ENCODE assay signal across 8 cellular contexts in the genomic region with DNA sequence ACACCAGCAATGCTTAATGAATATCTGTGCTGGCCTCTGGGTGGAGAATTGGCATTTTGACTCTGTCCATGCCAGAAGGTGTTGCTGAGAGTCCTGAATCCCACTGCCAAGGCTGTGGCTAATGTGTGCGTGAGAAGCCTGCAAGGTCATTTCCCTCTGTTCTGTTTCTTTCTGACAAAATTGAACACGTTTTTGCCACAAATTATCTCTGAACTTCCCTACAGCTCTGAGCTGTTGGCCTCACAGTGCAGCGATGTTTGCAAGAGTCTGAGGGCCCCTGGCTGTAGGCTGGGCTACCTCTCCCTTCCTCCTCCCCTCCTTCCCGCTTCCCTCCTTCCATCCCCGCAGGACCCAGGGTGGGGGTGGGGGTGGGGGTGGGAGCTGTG.
A peak's percentile ranks its signal among the peaks of the same experiment; 100 is the strongest.
DNase-seq lines count a peak whose midpoint lies in the region; ATAC-seq, FAIRE-seq and TF ChIP-seq lines count a peak whose summit lies in the region.

No MANE protein-coding gene starts in this region.

- H3K79me2 ChIP-seq in HepG2 (ENCODE audit: insufficient read depth, low read length): no peaks in the 10 kb centered on the region
- no peaks in the 10 kb centered on the region for H3K79me2 ChIP-seq in Karpas-422 (ENCODE audit: low read length)
- no peaks in the 10 kb centered on the region for H3K79me2 ChIP-seq in MM.1S (ENCODE audit: low read length)

- no peaks in the 10 kb centered on the region for H3K36me3 ChIP-seq in right lobe of liver
- no peaks in the 10 kb centered on the region for H3K36me3 ChIP-seq in HepG2 (replicated peaks in 1 of 2; ENCODE audit: control insufficient read depth in 1 of 2, insufficient read depth in 2 of 2, low read length in 2 of 2)
- no peaks in the 10 kb centered on the region for H3K36me3 ChIP-seq in heart right ventricle
- no peaks in the 10 kb centered on the region for H3K36me3 ChIP-seq in MG63
- H3K36me3 ChIP-seq in Karpas-422 (ENCODE audit: insufficient read depth, low read length): no peaks in the 10 kb centered on the region
- no peaks in the 10 kb centered on the region for H3K36me3 ChIP-seq in MM.1S (replicated peaks; ENCODE audit: insufficient read depth, low read length)

- 40% methylated on average over 3 of the region's 5 CpGs for WGBS in right lobe of liver (ENCODE audit: insufficient coverage, low coverage, low lambda C conversion rate, missing lambda C conversion rate)
- 56% methylated on average over 5 of the region's 5 CpGs for WGBS in HepG2 (ENCODE audit: low lambda C conversion rate)
- 19 to 25% methylated on average over 5 of the region's 5 CpGs for WGBS in heart right ventricle, 2 donors

- BruUV-seq in HepG2 (replicated peaks; lab: Mats Ljungman, UMichigan): no TSS peak

- H4K20me1 ChIP-seq in HepG2 (ENCODE audit: insufficient read depth, low read length) (no peaks in the 10 kb centered on the region), Karpas-422 (ENCODE audit: insufficient read depth, low read depth, low read length) (no peaks in the 10 kb centered on the region), MM.1S (ENCODE audit: insufficient read depth, low read length) (no peaks in the 10 kb centered on the region)

- DNase-seq in right lobe of liver: no peak
- no peak for DNase-seq in HepG2 (ENCODE audit: low spot score)
- no peak for DNase-seq in HL-60 (ENCODE audit: low read depth in 1 of 2, low spot score in 1 of 2)
- DNase-seq in heart right ventricle: no peak
- no peak for DNase-seq in MG63
- no peak for DNase-seq in Karpas-422
- DNase-seq in head of caudate nucleus: no peak
- no peak for DNase-seq in MM.1S

- H3K4me1 ChIP-seq in right lobe of liver (no peaks in the 10 kb centered on the region), HepG2 (ENCODE audit: insufficient read depth, low read length) (no peaks in the 10 kb centered on the region), heart right ventricle (peaks cover 0 to 24% (median 18%) of the 10 kb centered on the region in 9 donors), Karpas-422 (ENCODE audit: low read length) (no peaks in the 10 kb centered on the region), MM.1S (ENCODE audit: low read length) (no peaks in the 10 kb centered on the region)

- CTCF ChIA-PET in HepG2 (lab: Yijun Ruan, JAX; ENCODE audit: low intra/inter-chr PET ratio, low total read pairs): no interaction called here

- POLR2A ChIA-PET in HepG2 (lab: Yijun Ruan, JAX): no interaction called here

- TF ChIP-seq RAD21 in HepG2 (CRISPR knock-in tag; IDR thresholded peaks at IDR 0.05): no peak

- H3K9me3 ChIP-seq in right lobe of liver (peaks cover 0 to 4% (median 0%) of the 10 kb centered on the region in 4 donors), HepG2 (ENCODE audit: low read length) (peaks cover 35% of the 10 kb centered on the region), heart right ventricle (peaks cover 0 to 29% (median 17%) of the 10 kb centered on the region in 11 donors), MG63 (peaks cover 22% of the 10 kb centered on the region), Karpas-422 (ENCODE audit: low read length) (peaks cover 27% of the 10 kb centered on the region), MM.1S (replicated peaks; ENCODE audit: insufficient read depth, low read length) (no peaks in the 10 kb centered on the region)

- no peak overlapping the region for H3K9ac ChIP-seq in HepG2 (ENCODE audit: insufficient read depth, low read depth, low read length)
- no peak overlapping the region for H3K9ac ChIP-seq in Karpas-422 (ENCODE audit: low read length)
- no peak overlapping the region for H3K9ac ChIP-seq in MM.1S (ENCODE audit: low read length)

- no peak for FAIRE-seq in HepG2 (lab: Jason Lieb, UNC)

- peak overlapping the region in 1 of 3 donors; percentile 7 for H3K4me3 ChIP-seq in right lobe of liver
- H3K4me3 ChIP-seq in HepG2 (replicated peaks in 1 of 3; ENCODE audit: insufficient read depth in 1 of 3, low read depth in 2 of 3, low read length in 3 of 3): no peak overlapping the region
- H3K4me3 ChIP-seq in HL-60 (replicated peaks; ENCODE audit: insufficient read depth, low read length): no peak overlapping the region
- peak overlapping the region in 7 of 10 donors; percentile 6 to 34 (median 31) for H3K4me3 ChIP-seq in heart right ventricle
- no peak overlapping the region for H3K4me3 ChIP-seq in MG63
- no peak overlapping the region for H3K4me3 ChIP-seq in Karpas-422 (ENCODE audit: low read length)
- H3K4me3 ChIP-seq in MM.1S (ENCODE audit: low read length): no peak overlapping the region

- intact Hi-C loops in right lobe of liver (cut with DNase I): no loop called here
- intact Hi-C loops in HepG2 (cut with micrococcal nuclease; ENCODE audit: unreplicated experiment): no loop called here
- intact Hi-C loops in heart right ventricle (cut with DNase I): loop anchor here in 1 of 10 donors (2.0 kb wide), 1 partner anchor 22 kb away; no protein-coding TSS in a partner anchor
- intact Hi-C loops in head of caudate nucleus (cut with DNase I): no loop called here

- H3K9me2 ChIP-seq in Karpas-422 (replicated peaks; ENCODE audit: insufficient read depth, low read length) (no peaks in the 10 kb centered on the region), MM.1S (replicated peaks; ENCODE audit: insufficient read depth, low read length) (no peaks in the 10 kb centered on the region)

- no peak overlapping the region for H3K27ac ChIP-seq in right lobe of liver
- no peak overlapping the region for H3K27ac ChIP-seq in HepG2 (ENCODE audit: extremely low read length, insufficient read depth, low read length)
- H3K27ac ChIP-seq in HL-60 (replicated peaks): peak overlapping the region; percentile 84
- peak overlapping the region in 1 of 10 donors; percentile 13 for H3K27ac ChIP-seq in heart right ventricle
- no peak overlapping the region for H3K27ac ChIP-seq in Karpas-422 (ENCODE audit: low read length)
- H3K27ac ChIP-seq in MM.1S (ENCODE audit: low read length): no peak overlapping the region

- H3K4me2 ChIP-seq in HepG2 (ENCODE audit: low read depth, low read length): no peak overlapping the region
- H3K4me2 ChIP-seq in Karpas-422 (ENCODE audit: low read depth, low read length, poor library complexity, severe bottlenecking): no peak overlapping the region
- no peak overlapping the region for H3K4me2 ChIP-seq in MM.1S (ENCODE audit: low read depth, low read length)

- no peak for TF ChIP-seq POLR2A in right lobe of liver (IDR thresholded peaks at IDR 0.05)
- TF ChIP-seq POLR2A in HepG2 (IDR thresholded peaks at IDR 0.05; ENCODE audit: insufficient read depth in 1 of 2, low read depth in 2 of 2, low read length in 2 of 2): no peak

- H3K27me3 ChIP-seq in right lobe of liver (no peaks in the 10 kb centered on the region), HepG2 (ENCODE audit: control insufficient read depth in 1 of 2, insufficient read depth in 2 of 2, low read length in 2 of 2) (no peaks in the 10 kb centered on the region; a peak in 1 of 5 replicates), HL-60 (ENCODE audit: insufficient read depth, poor library complexity, severe bottlenecking) (no peaks in the 10 kb centered on the region), heart right ventricle (peaks cover 0 to 10% (median 0%) of the 10 kb centered on the region in 7 donors), MG63 (no peaks in the 10 kb centered on the region), Karpas-422 (ENCODE audit: low read length) (no peaks in the 10 kb centered on the region), MM.1S (replicated peaks; ENCODE audit: insufficient read depth, low read length) (no peaks in the 10 kb centered on the region)

- H2AFZ ChIP-seq in HepG2 (ENCODE audit: low read length) (no peak overlapping the region), Karpas-422 (ENCODE audit: low read length) (no peak overlapping the region), MM.1S (ENCODE audit: low read length) (no peak overlapping the region)

- TF ChIP-seq EP300 in HepG2 (IDR thresholded peaks at IDR 0.05; ENCODE audit: low read depth in 2 of 2, low read length in 2 of 2) (no peak), HepG2 (CRISPR knock-in tag; IDR thresholded peaks at IDR 0.05; ENCODE audit: borderline replicate concordance) (no peak)

- in situ Hi-C loops in HepG2 (cut with HindIII; ENCODE audit: extremely low pct_ligation_motif_present, low pct_unique_long_range_greater_than_20kb): no loop called here

- H3F3A ChIP-seq in MM.1S (ENCODE audit: insufficient read depth, low read length): no peaks in the 10 kb centered on the region

- TF ChIP-seq CTCF in right lobe of liver (IDR thresholded peaks at IDR 0.05) (no peak), HepG2 (CRISPR knock-in tag; IDR thresholded peaks at IDR 0.05) (no peak), HL-60 (IDR thresholded peaks at IDR 0.05; ENCODE audit: insufficient read depth, low read length) (no peak), heart right ventricle (IDR thresholded peaks at IDR 0.05) (no peak), MM.1S (IDR thresholded peaks at IDR 0.05; ENCODE audit: low read length) (no peak)

- peak in 3 of 4 donors; percentile 19 to 37 (median 28) for ATAC-seq in right lobe of liver
- no peak for ATAC-seq in HepG2
- peak; percentile 40 to 65 (median 52) for ATAC-seq in heart right ventricle

TF ChIP-seq in HepG2, 621 proteins besides CTCF, POLR2A, EP300 and RAD21:
- no peak for TF ChIP-seq ARNTL (CRISPR knock-in tag; IDR thresholded peaks at IDR 0.05)

Comparison
In these comparisons a context has a peak if more than half of its experiments do, and no peak if none do; other contexts are left out.
1. H3K4me3 ChIP-seq: peak in heart right ventricle (7 of 10); none in HepG2 (0 of 3), HL-60 (single experiment), MG63 (single experiment), Karpas-422 (single experiment) and MM.1S (single experiment).